1 cellular context compared by ENCODE assay signal in genomic region chr11:2938644-2939418, GRCh38.
A peak's percentile ranks its signal among the peaks of the same experiment; 100 is the strongest.
TF ChIP-seq lines count a peak whose summit lies in the region.

No MANE protein-coding gene starts in this region.

TF ChIP-seq in HepG2, 621 proteins besides CTCF, POLR2A, EP300 and RAD21:
- TF ChIP-seq CHD4 (IDR thresholded peaks at IDR 0.05; ENCODE audit: borderline replicate concordance, low read length) = 0 out of 2 replicates have a peak, but pooled peaks have one; percentile 16
- peak; percentile 100 for TF ChIP-seq ZNF18 (CRISPR knock-in tag; IDR thresholded peaks at IDR 0.05; ENCODE audit: insufficient replicate concordance)
